In genomic region chr14:61925732-61926445, GRCh38 we compare ENCODE assay signal across 17 cellular contexts.
A peak's percentile ranks its signal among the peaks of the same experiment; 100 is the strongest.
DNase-seq lines count a peak whose midpoint lies in the region; ATAC-seq, FAIRE-seq and TF ChIP-seq lines count a peak whose summit lies in the region.
"Had no signal": no experiment of that assay in that cellular context is flagged by ENCODE, and none has a peak within 500 bp of the region (broad histone marks: within the 10 kb centered on the region; RNA-seq: fewer than 3 reads in every experiment).

No MANE protein-coding gene starts in this region.

- POLR2A ChIA-PET in MCF 10A (lab: Yijun Ruan, JAX): interaction anchor here (1.2 to 1.8 kb wide), 3 partner anchors 68 to 201 kb away, joined by 3 to 8 read pairs (median 4); no protein-coding TSS in a partner anchor

- H3K4me1 Mint-ChIP-seq in MCF 10A (ENCODE audit: insufficient read depth, unreplicated experiment) (peaks cover 22% of the 10 kb centered on the region), astrocyte (ENCODE audit: low read depth, unreplicated experiment) (peaks cover 33% of the 10 kb centered on the region), memory B cell (peaks cover 4% of the 10 kb centered on the region)
- H3K4me1 Mint-ChIP-seq: CD8-positive, alpha-beta memory T cell had no signal

- dilution Hi-C loops in mammary epithelial cell (cut with HindIII; ENCODE audit: low sequenced_read_pairs): no loop called here

- in situ Hi-C loops in mammary epithelial cell (cut with MboI; ENCODE audit: low sequenced_read_pairs in 2 of 2): loop anchor here in 1 of 2 donors (10.0 kb wide), 1 partner anchor 199 kb away; no protein-coding TSS in a partner anchor

- no peak for ATAC-seq in memory B cell (ENCODE audit: low read depth)
- no peak for ATAC-seq in HG03025 (IDR thresholded peaks at IDR 0.05; ENCODE audit: low FRiP score, unreplicated experiment)

- H3K9me3 Mint-ChIP-seq in MCF 10A (ENCODE audit: unreplicated experiment): no peaks in the 10 kb centered on the region
- no peaks in the 10 kb centered on the region for H3K9me3 Mint-ChIP-seq in astrocyte (ENCODE audit: unreplicated experiment)
- H3K9me3 Mint-ChIP-seq in memory B cell: no peaks in the 10 kb centered on the region
- H3K9me3 Mint-ChIP-seq: CD8-positive, alpha-beta memory T cell had no signal

- H4K20me1 ChIP-seq in mammary epithelial cell (ENCODE audit: insufficient read depth, low read length): no peaks in the 10 kb centered on the region
- no peaks in the 10 kb centered on the region for H4K20me1 ChIP-seq in astrocyte (ENCODE audit: insufficient read depth, low read length)
- H4K20me1 ChIP-seq: BLaER1 treated with 17β-estradiol and CSF1 and Interleukin-3, amounts not matched to agents 10 nM and 100 nM had no signal

- TF ChIP-seq CTCF in MCF 10A (IDR thresholded peaks at IDR 0.05; ENCODE audit: unreplicated experiment) (no peak), mammary epithelial cell (conservative IDR thresholded peaks at IDR 0.05 in 1 of 2, IDR thresholded peaks at IDR 0.05 in 1 of 2; ENCODE audit: extremely low read depth in 1 of 2, insufficient read depth in 1 of 2, low read depth in 1 of 2, low read length in 2 of 2) (no peak), astrocyte (IDR thresholded peaks at IDR 0.05; ENCODE audit: insufficient read depth, low read depth, low read length) (no peak)

- FAIRE-seq in astrocyte (lab: Jason Lieb, UNC) (peak; percentile 41), urothelium cell line (lab: Jason Lieb, UNC) (peak; percentile 81)
- FAIRE-seq: GM12892 had no signal

- no peak overlapping the region for H3K4me3 ChIP-seq in mammary epithelial cell (replicated peaks in 1 of 3; ENCODE audit: insufficient read depth in 1 of 3, low read depth in 2 of 3, low read length in 3 of 3)
- no peak overlapping the region for H3K4me3 ChIP-seq in astrocyte (ENCODE audit: insufficient read depth, low read depth, low read length)
- H3K4me3 ChIP-seq: BLaER1 treated with 17β-estradiol and CSF1 and Interleukin-3, amounts not matched to agents 10 nM and 100 nM; SJSA1 had no signal

- intact Hi-C loops in MCF 10A (cut with micrococcal nuclease): loop anchor here (1.0 kb wide), 1 partner anchor 201 kb away; no protein-coding TSS in a partner anchor
- intact Hi-C loops in mammary epithelial cell (cut with micrococcal nuclease): loop anchor here (1.0 to 10.0 kb wide), 6 partner anchors 32 to 1349 kb away; no protein-coding TSS in a partner anchor

- H3K36me3 ChIP-seq in mammary epithelial cell (ENCODE audit: insufficient read depth, low read length) (no peaks in the 10 kb centered on the region), astrocyte (ENCODE audit: insufficient read depth, low read length) (no peaks in the 10 kb centered on the region)
- H3K36me3 ChIP-seq: BLaER1 treated with 17β-estradiol and CSF1 and Interleukin-3, amounts not matched to agents 10 nM and 100 nM; SJSA1 had no signal

- peaks cover 28% of the 10 kb centered on the region for H3K4me1 ChIP-seq in mammary epithelial cell (ENCODE audit: insufficient read depth, low read length)
- peaks cover 28% of the 10 kb centered on the region for H3K4me1 ChIP-seq in astrocyte (ENCODE audit: insufficient read depth, low read length)
- H3K4me1 ChIP-seq: BLaER1 treated with 17β-estradiol and CSF1 and Interleukin-3, amounts not matched to agents 10 nM and 100 nM had no signal

- H3K27ac Mint-ChIP-seq in MCF 10A (ENCODE audit: low read depth, unreplicated experiment): no peak overlapping the region
- peak overlapping the region; percentile 93 for H3K27ac Mint-ChIP-seq in astrocyte (ENCODE audit: unreplicated experiment)
- peak overlapping the region; percentile 19 for H3K27ac Mint-ChIP-seq in memory B cell
- H3K27ac Mint-ChIP-seq: CD8-positive, alpha-beta memory T cell had no signal

- H3K36me3 Mint-ChIP-seq in MCF 10A (ENCODE audit: insufficient read depth, unreplicated experiment) (no peaks in the 10 kb centered on the region), astrocyte (ENCODE audit: low read depth, unreplicated experiment) (no peaks in the 10 kb centered on the region), memory B cell (no peaks in the 10 kb centered on the region)

- DNase-seq in MCF 10A (ENCODE audit: unreplicated experiment): peak; percentile 6
- no peak for DNase-seq in mammary epithelial cell
- peak; percentile 28 for DNase-seq in astrocyte (ENCODE audit: low read depth)
- no peak for DNase-seq in memory B cell (ENCODE audit: low spot score in 2 of 2)
- DNase-seq in urothelium cell line (ENCODE audit: low spot score): no peak
- DNase-seq in stimulated activated CD4-positive, alpha-beta T cell treated with anti-CD3 and anti-CD28 coated beads, Interleukin-4, amount 100 ng/mL, for 1 hour: no peak
- no peak for DNase-seq in NCI-H2227 (lab: John Stamatoyannopoulos, UW; ENCODE audit: unreplicated experiment)
- DNase-seq: DMS79 treated with DMSO at 0.1 percent for 48 hours, GDM1, NCI-H1105, NCI-H446 had no signal

- CTCF ChIA-PET in MCF 10A (lab: Yijun Ruan, JAX): interaction anchor here (0.9 to 3.4 kb wide), 6 partner anchors 13 to 201 kb away, joined by 3 to 36 read pairs (median 4); no protein-coding TSS in a partner anchor
- CTCF ChIA-PET in mammary epithelial cell (lab: Charles Lee; ENCODE audit: low non-redundant PET): interaction anchor here (1.2 to 1.4 kb wide), 2 partner anchors 201 to 202 kb away, joined by 3 to 29 read pairs; no protein-coding TSS in a partner anchor

- H3K4me2 ChIP-seq in mammary epithelial cell (ENCODE audit: insufficient read depth, low read depth, low read length) (no peak overlapping the region), astrocyte (ENCODE audit: low read length) (peak overlapping the region; percentile 76)
- H3K4me2 ChIP-seq: BLaER1 treated with 17β-estradiol and CSF1 and Interleukin-3, amounts not matched to agents 10 nM and 100 nM had no signal

- H3K27ac ChIP-seq in mammary epithelial cell (ENCODE audit: insufficient read depth, low read depth, low read length): no peak overlapping the region
- peak overlapping the region; percentile 74 for H3K27ac ChIP-seq in astrocyte (ENCODE audit: low read depth, low read length)
- H3K27ac ChIP-seq: 22Rv1; BLaER1 treated with 17β-estradiol and CSF1 and Interleukin-3, amounts not matched to agents 10 nM and 100 nM; SJSA1 had no signal

- no peak overlapping the region for H3K9ac ChIP-seq in mammary epithelial cell (ENCODE audit: insufficient read depth, low read length)
- H3K9ac ChIP-seq in astrocyte (ENCODE audit: low read length): peak overlapping the region; percentile 53
- H3K9ac ChIP-seq: BLaER1 treated with 17β-estradiol and CSF1 and Interleukin-3, amounts not matched to agents 10 nM and 100 nM had no signal

- H3K9me3 ChIP-seq in mammary epithelial cell (replicated peaks; ENCODE audit: insufficient read depth, low read length): no peaks in the 10 kb centered on the region
- no peaks in the 10 kb centered on the region for H3K9me3 ChIP-seq in astrocyte (ENCODE audit: insufficient read depth, low read depth, low read length)
- H3K9me3 ChIP-seq: BLaER1 treated with 17β-estradiol and CSF1 and Interleukin-3, amounts not matched to agents 10 nM and 100 nM; SJSA1 had no signal

- no peak overlapping the region for H3K4me3 Mint-ChIP-seq in MCF 10A (ENCODE audit: unreplicated experiment)
- no peak overlapping the region for H3K4me3 Mint-ChIP-seq in astrocyte (ENCODE audit: unreplicated experiment)
- H3K4me3 Mint-ChIP-seq in memory B cell: no peak overlapping the region
- H3K4me3 Mint-ChIP-seq: CD8-positive, alpha-beta memory T cell had no signal

- BruUV-seq in MCF 10A (replicated peaks; lab: Mats Ljungman, UMichigan) (no TSS peak), mammary epithelial cell (replicated peaks; lab: Mats Ljungman, UMichigan) (no TSS peak)

- no peaks in the 10 kb centered on the region for H3K79me2 ChIP-seq in mammary epithelial cell (ENCODE audit: insufficient read depth, low read length)
- H3K79me2 ChIP-seq in astrocyte (ENCODE audit: insufficient read depth, low read length): no peaks in the 10 kb centered on the region

- WGBS in mammary epithelial cell (ENCODE audit: low coverage, missing lambda C conversion rate): 100% methylated on average over 1 of the region's 1 CpG

- H3K27me3 ChIP-seq in mammary epithelial cell (ENCODE audit: insufficient read depth, low read length) (peaks cover 2% of the 10 kb centered on the region), astrocyte (ENCODE audit: insufficient read depth, low read length) (no peaks in the 10 kb centered on the region)
- H3K27me3 ChIP-seq: BLaER1 treated with 17β-estradiol and CSF1 and Interleukin-3, amounts not matched to agents 10 nM and 100 nM; SJSA1 had no signal

- no peaks in the 10 kb centered on the region for H3K27me3 Mint-ChIP-seq in MCF 10A (ENCODE audit: insufficient read depth, unreplicated experiment)
- no peaks in the 10 kb centered on the region for H3K27me3 Mint-ChIP-seq in astrocyte (ENCODE audit: low read depth, unreplicated experiment)
- peaks cover 6% of the 10 kb centered on the region for H3K27me3 Mint-ChIP-seq in memory B cell

- H2AFZ ChIP-seq in mammary epithelial cell (ENCODE audit: low read depth, low read length) (no peak overlapping the region), astrocyte (ENCODE audit: low read depth, low read length) (no peak overlapping the region)

Comparison
In these comparisons a context has a peak if more than half of its experiments do, and no peak if none do; other contexts are left out.
1. DNase-seq: peak in MCF 10A (single experiment) and astrocyte (single experiment); none in mammary epithelial cell (single experiment), memory B cell (0 of 2), urothelium cell line (single experiment), stimulated activated CD4-positive, alpha-beta T cell treated with anti-CD3 and anti-CD28 coated beads, Interleukin-4, amount 100 ng/mL, for 1 hour (single experiment) and NCI-H2227 (single experiment).